Comparison of ENCODE assay signal across 20 cellular contexts in the genomic region with DNA sequence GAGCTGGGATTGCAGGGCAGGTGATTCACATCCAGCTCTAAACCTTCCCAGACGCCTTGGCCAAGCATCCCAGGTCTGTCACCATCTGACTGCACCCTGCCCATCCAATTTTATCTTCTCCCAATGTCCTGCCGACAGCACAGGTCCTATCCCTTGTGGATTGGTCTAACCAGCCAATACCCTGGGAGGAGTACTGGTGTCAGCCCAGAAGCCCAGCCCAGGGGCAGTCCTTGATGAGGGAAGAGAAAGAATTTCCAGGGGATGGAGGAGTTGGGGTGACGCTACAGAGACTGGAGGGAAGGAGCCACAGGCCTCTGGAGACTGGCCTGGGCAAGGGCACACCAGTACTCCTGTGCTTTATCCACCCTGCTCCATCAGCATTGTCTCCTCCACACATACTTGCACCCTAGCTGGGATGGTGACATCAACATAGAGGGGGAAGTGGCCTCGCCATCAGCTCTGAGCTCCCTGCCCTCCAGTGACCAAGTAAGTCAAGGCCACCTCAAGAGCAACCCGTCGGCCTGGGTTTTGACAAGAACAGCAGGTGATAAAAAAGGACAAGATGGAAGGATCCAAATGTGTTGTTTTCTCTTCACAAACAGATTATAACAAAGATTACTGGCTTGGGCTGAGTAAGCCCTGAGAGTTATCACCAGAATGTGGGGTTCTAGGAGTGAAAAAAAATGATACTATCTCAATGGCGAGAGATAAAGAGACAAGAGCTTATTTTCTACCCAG.
"Had no signal": no experiment of that assay in that cellular context is flagged by ENCODE, and none has a peak within 500 bp of the region (broad histone marks: within the 10 kb centered on the region; RNA-seq: fewer than 3 reads in every experiment).

No MANE protein-coding gene starts in this region.

- H3K4me1 ChIP-seq: neural progenitor cell, sigmoid colon, transverse colon, vagina had no signal

- H3K9me3 ChIP-seq: prostate gland, transverse colon, upper lobe of right lung, vagina had no signal

- H3K4me3 ChIP-seq: lung, neural progenitor cell, prostate gland, right atrium auricular region, sigmoid colon, spleen, transverse colon, upper lobe of right lung, vagina had no signal

- H3K4me3 Mint-ChIP-seq: effector memory CD8-positive, alpha-beta T cell; memory B cell; mesothelial cell of epicardium; naive thymus-derived CD4-positive, alpha-beta T cell; nephron; neural progenitor cell; stimulated activated naive B cell treated with anti-CD40 and anti-IgM and Interleukin-4, amounts not matched to agents 10 μg/mL and 1 μg/mL and 100 μg/mL, for 72 hours; stimulated activated naive CD8-positive, alpha-beta T cell treated with anti-CD3 and anti-CD28 coated beads, Interleukin-15, Interleukin-2, amounts not matched to agents 100 ng/mL and 50 ng/mL, for 24 hours had no signal

- H3K36me3 Mint-ChIP-seq: memory B cell; mesothelial cell of epicardium; naive thymus-derived CD4-positive, alpha-beta T cell; neural progenitor cell; stimulated activated naive B cell treated with anti-CD40 and anti-IgM and Interleukin-4, amounts not matched to agents 10 μg/mL and 1 μg/mL and 100 μg/mL, for 72 hours had no signal

- H3K9me3 Mint-ChIP-seq: effector memory CD8-positive, alpha-beta T cell; naive thymus-derived CD4-positive, alpha-beta T cell; stimulated activated naive CD8-positive, alpha-beta T cell treated with anti-CD3 and anti-CD28 coated beads, Interleukin-15, Interleukin-2, amounts not matched to agents 100 ng/mL and 50 ng/mL, for 24 hours had no signal

- H3K27ac Mint-ChIP-seq: effector memory CD8-positive, alpha-beta T cell; memory B cell; mesothelial cell of epicardium; naive thymus-derived CD4-positive, alpha-beta T cell; nephron; neural progenitor cell; stimulated activated naive B cell treated with anti-CD40 and anti-IgM and Interleukin-4, amounts not matched to agents 10 μg/mL and 1 μg/mL and 100 μg/mL, for 72 hours; stimulated activated naive CD8-positive, alpha-beta T cell treated with anti-CD3 and anti-CD28 coated beads, Interleukin-15, Interleukin-2, amounts not matched to agents 100 ng/mL and 50 ng/mL, for 24 hours had no signal

- H3K9ac ChIP-seq: neural progenitor cell had no signal

- H3K27ac ChIP-seq: neural progenitor cell, sigmoid colon, spleen, transverse colon, upper lobe of right lung, vagina had no signal

- H3K4me1 Mint-ChIP-seq: memory B cell; nephron; stimulated activated naive B cell treated with anti-CD40 and anti-IgM and Interleukin-4, amounts not matched to agents 10 μg/mL and 1 μg/mL and 100 μg/mL, for 72 hours had no signal

- H3K4me2 ChIP-seq: neural progenitor cell had no signal

- H2AFZ ChIP-seq: neural progenitor cell had no signal

- DNase-seq: cortex of kidney; effector memory CD8-positive, alpha-beta T cell; head of caudate nucleus; naive thymus-derived CD4-positive, alpha-beta T cell; nucleus accumbens; sigmoid colon; spleen; stimulated activated CD4-positive, alpha-beta T cell treated with anti-CD3 and anti-CD28 coated beads, Interleukin-4, amount 100 ng/mL, for 4 hours; stimulated activated naive B cell treated with anti-CD40 and anti-IgM and Interleukin-4, amounts not matched to agents 10 μg/mL and 1 μg/mL and 100 μg/mL, for 72 hours; transverse colon; upper lobe of right lung had no signal

- ATAC-seq: effector memory CD8-positive, alpha-beta T cell; naive thymus-derived CD4-positive, alpha-beta T cell; stimulated activated naive B cell treated with anti-CD40 and anti-IgM and Interleukin-4, amounts not matched to agents 10 μg/mL and 1 μg/mL and 100 μg/mL, for 72 hours; upper lobe of right lung had no signal

- H3K36me3 ChIP-seq: neural progenitor cell, prostate gland, right atrium auricular region, sigmoid colon, spleen, transverse colon, upper lobe of right lung, vagina had no signal

- H3K27me3 ChIP-seq: neural progenitor cell, right atrium auricular region, sigmoid colon, spleen, transverse colon, upper lobe of right lung, vagina had no signal
